In the genomic region with DNA sequence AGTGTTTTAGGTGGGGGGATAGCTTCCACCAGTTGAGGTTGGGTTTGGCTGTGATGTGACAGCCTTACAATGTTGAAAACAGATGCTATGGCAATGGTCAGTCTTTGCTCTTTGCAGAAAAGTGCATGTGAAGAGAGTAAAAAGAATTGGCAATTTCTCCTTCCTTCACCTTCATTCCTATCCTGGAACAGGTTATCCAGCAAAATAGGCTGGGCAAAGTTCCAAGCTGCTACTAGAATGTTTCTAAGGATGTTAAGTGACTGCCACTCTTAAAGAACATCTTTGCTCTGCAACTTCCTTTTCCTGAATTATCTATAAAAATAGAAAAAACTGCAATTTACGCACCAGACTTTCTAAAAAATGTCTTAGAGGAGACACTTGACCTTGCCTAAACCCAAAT, we compare ENCODE assay signal across 15 cellular contexts.
"Had no signal": no experiment of that assay in that cellular context is flagged by ENCODE, and none has a peak within 500 bp of the region (broad histone marks: within the 10 kb centered on the region; RNA-seq: fewer than 3 reads in every experiment).

No MANE protein-coding gene starts in this region.

- H3K9me3 Mint-ChIP-seq: activated naive CD8-positive, alpha-beta T cell treated with anti-CD3 and anti-CD28 coated beads for 36 hours; activated T-helper 1 cell treated with anti-CD3 and anti-CD28 coated beads, Interleukin-12 subunit alpha, Interleukin-12 subunit beta, Interleukin-2, Interleukin-4 antibody, amounts not matched to agents 30 ng/mL and 10 ng/mL and 1 ng/mL, durations not matched to agents 14 hours and 24 hours and 36 hours; brain; central memory CD8-positive, alpha-beta T cell; dendritic cell treated with granulocyte-macrophage colony-stimulating factor and Interleukin-4, amounts not matched to agents 40 ng/mL and 50 ng/mL, for 4 days; neural crest cell had no signal

- H3K36me3 Mint-ChIP-seq: activated naive CD8-positive, alpha-beta T cell treated with anti-CD3 and anti-CD28 coated beads for 36 hours; brain had no signal

- H3K27ac Mint-ChIP-seq: activated naive CD8-positive, alpha-beta T cell treated with anti-CD3 and anti-CD28 coated beads for 36 hours; activated T-helper 1 cell treated with anti-CD3 and anti-CD28 coated beads, Interleukin-12 subunit alpha, Interleukin-12 subunit beta, Interleukin-2, Interleukin-4 antibody, amounts not matched to agents 30 ng/mL and 10 ng/mL and 1 ng/mL, durations not matched to agents 14 hours and 24 hours and 36 hours; brain; dendritic cell treated with granulocyte-macrophage colony-stimulating factor and Interleukin-4, amounts not matched to agents 40 ng/mL and 50 ng/mL, for 4 days had no signal

- H3K36me3 ChIP-seq: prostate gland, right lobe of liver had no signal

- H3K4me1 ChIP-seq: prostate gland, right lobe of liver had no signal

- H3K27me3 Mint-ChIP-seq: activated naive CD8-positive, alpha-beta T cell treated with anti-CD3 and anti-CD28 coated beads for 36 hours; brain; central memory CD8-positive, alpha-beta T cell; dendritic cell treated with granulocyte-macrophage colony-stimulating factor and Interleukin-4, amounts not matched to agents 40 ng/mL and 50 ng/mL, for 4 days had no signal

- DNase-seq: activated naive CD8-positive, alpha-beta T cell treated with anti-CD3 and anti-CD28 coated beads for 36 hours; erythroblast; mammary epithelial cell; right lobe of liver; stimulated activated naive CD8-positive, alpha-beta T cell treated with anti-CD3 and anti-CD28 coated beads, Interleukin-15, Interleukin-2, amounts not matched to agents 100 U/mL and 50 U/mL, for 24 hours; trophoblast cell had no signal

- H3K4me3 Mint-ChIP-seq: activated naive CD8-positive, alpha-beta T cell treated with anti-CD3 and anti-CD28 coated beads for 36 hours; activated T-helper 1 cell treated with anti-CD3 and anti-CD28 coated beads, Interleukin-12 subunit alpha, Interleukin-12 subunit beta, Interleukin-2, Interleukin-4 antibody, amounts not matched to agents 30 ng/mL and 10 ng/mL and 1 ng/mL, durations not matched to agents 14 hours and 24 hours and 36 hours; brain; central memory CD8-positive, alpha-beta T cell; dendritic cell treated with granulocyte-macrophage colony-stimulating factor and Interleukin-4, amounts not matched to agents 40 ng/mL and 50 ng/mL, for 4 days; neural crest cell had no signal

- H3K4me3 ChIP-seq: prostate gland, right lobe of liver had no signal

- H3K27me3 ChIP-seq: right lobe of liver had no signal

- H3K4me1 Mint-ChIP-seq: activated naive CD8-positive, alpha-beta T cell treated with anti-CD3 and anti-CD28 coated beads for 36 hours; central memory CD8-positive, alpha-beta T cell had no signal

- H3K27ac ChIP-seq: prostate gland, right lobe of liver had no signal

- H3K9me3 ChIP-seq: prostate gland, right lobe of liver had no signal

- FAIRE-seq: keratinocyte had no signal

- ATAC-seq: activated CD4-positive, CD25-positive, alpha-beta regulatory T cell treated with anti-CD3 and anti-CD28 coated beads, Interleukin-2, amount 50 U/mL, for 24 hours; left lobe of liver; right lobe of liver; stimulated activated naive CD8-positive, alpha-beta T cell treated with anti-CD3 and anti-CD28 coated beads, Interleukin-15, Interleukin-2, amounts not matched to agents 100 U/mL and 50 U/mL, for 24 hours had no signal
